Comparison of ENCODE assay signal across 13 cellular contexts in the genomic region with DNA sequence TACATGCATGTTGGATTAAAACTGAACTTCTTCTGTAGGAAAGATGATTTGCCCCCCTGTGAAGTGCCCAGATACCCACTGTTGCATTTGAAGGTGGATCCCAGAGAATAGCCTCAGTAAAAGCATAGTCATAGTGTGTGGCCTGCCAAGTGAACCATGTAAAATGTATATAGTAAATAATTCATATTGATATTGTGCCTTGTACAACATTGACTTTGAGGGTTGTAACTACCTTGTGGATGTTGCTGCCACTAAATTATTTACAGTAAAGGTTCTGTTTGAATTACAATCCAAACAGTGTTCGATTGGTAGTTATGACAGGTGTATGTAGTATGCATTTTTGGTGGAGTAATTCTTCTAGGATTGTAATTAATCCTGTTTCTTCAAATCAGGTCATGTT. TPM values are rescaled to one million over a fixed set of nuclear protein-coding genes. Genes with fewer than 3 reads are reported as not detected.
DNase-seq lines count a peak whose midpoint lies in the region; ATAC-seq and TF ChIP-seq lines count a peak whose summit lies in the region.
"Had no signal": no experiment of that assay in that cellular context is flagged by ENCODE, and none has a peak within 500 bp of the region (broad histone marks: within the 10 kb centered on the region; RNA-seq: fewer than 3 reads in every experiment).

No MANE protein-coding gene starts in this region.

- WGBS in heart right ventricle, 2 donors, result 96 to 100% methylated on average over 1 of the region's 1 CpG
- WGBS in right cardiac atrium, result 98% methylated on average over 1 of the region's 1 CpG
- 53 to 89% methylated on average over 1 of the region's 1 CpG for WGBS in gastroesophageal sphincter (ENCODE audit: low coverage in 1 of 2), 2 donors

- no peak overlapping the region for H3K4me3 ChIP-seq in heart right ventricle
- no peak overlapping the region for H3K4me3 ChIP-seq in right cardiac atrium (ENCODE audit: low read length)
- no peak overlapping the region for H3K4me3 ChIP-seq in PC-9
- H3K4me3 ChIP-seq in gastroesophageal sphincter, result no peak overlapping the region
- H3K4me3 ChIP-seq: colonic mucosa had no signal

- H4K20me1 ChIP-seq in PC-9 (ENCODE audit: insufficient read depth), result no peaks in the 10 kb centered on the region

- no peak for TF ChIP-seq EP300 in gastroesophageal sphincter (IDR thresholded peaks at IDR 0.05)

- CTCF ChIA-PET in PC-9 (lab: Charles Lee), result no interaction called here

- peak overlapping the region; percentile 90 for H3K27ac Mint-ChIP-seq in type B pancreatic cell

- no peaks in the 10 kb centered on the region for H3K27me3 Mint-ChIP-seq in type B pancreatic cell

- no peak for TF ChIP-seq POLR2A in gastroesophageal sphincter (IDR thresholded peaks at IDR 0.05)

- H3K79me2 ChIP-seq in PC-9 (ENCODE audit: low read depth), result no peaks in the 10 kb centered on the region
- H3K79me2 ChIP-seq: parathyroid adenoma had no signal

- H3K9me2 ChIP-seq in PC-9 (ENCODE audit: insufficient read depth), result no peaks in the 10 kb centered on the region

- H3K4me2 ChIP-seq in PC-9, result 0 out of 2 replicates have a peak overlapping the region, but pooled peaks have one; percentile 68

- H3K9me3 Mint-ChIP-seq in type B pancreatic cell, result no peaks in the 10 kb centered on the region

- peaks cover 48% of the 10 kb centered on the region for H3K4me1 Mint-ChIP-seq in type B pancreatic cell (ENCODE audit: unreplicated experiment)

- BruUV-seq in PC-9 (replicated peaks; lab: Mats Ljungman, UMichigan), result no TSS peak

- POLR2A ChIA-PET in PC-9 (lab: Charles Lee; ENCODE audit: unreplicated experiment), result no interaction called here

- peaks cover 16 to 74% (median 64%) of the 10 kb centered on the region in 9 donors for H3K4me1 ChIP-seq in heart right ventricle
- peaks cover 21% of the 10 kb centered on the region for H3K4me1 ChIP-seq in right cardiac atrium (ENCODE audit: control insufficient read depth, insufficient read depth, low read length)
- H3K4me1 ChIP-seq in PC-9 (replicated peaks; ENCODE audit: insufficient read depth), result peaks cover 24% of the 10 kb centered on the region
- peaks cover 6 to 75% (median 34%) of the 10 kb centered on the region in 3 donors for H3K4me1 ChIP-seq in gastroesophageal sphincter
- H3K4me1 ChIP-seq: parathyroid adenoma had no signal

- H3K36me3 ChIP-seq in heart right ventricle (peaks cover 0 to 8% (median 0%) of the 10 kb centered on the region in 9 donors), PC-9 (ENCODE audit: low read depth) (no peaks in the 10 kb centered on the region), gastroesophageal sphincter (peaks cover 0 to 7% of the 10 kb centered on the region in 2 donors)
- H3K36me3 ChIP-seq: colonic mucosa had no signal

- intact Hi-C loops in heart right ventricle (cut with DNase I), result loop anchor here in 4 of 10 donors (5.0 to 10.0 kb wide), 4 partner anchors 49 to 79 kb away; no protein-coding TSS in a partner anchor
- intact Hi-C loops in right cardiac atrium (cut with DNase I), result no loop called here
- intact Hi-C loops in PC-9 (cut with micrococcal nuclease; ENCODE audit: unreplicated experiment), result no loop called here

- peaks cover 21% of the 10 kb centered on the region for H3F3A ChIP-seq in PC-9 (ENCODE audit: insufficient read depth, low read depth)

- H3K36me3 Mint-ChIP-seq in type B pancreatic cell, result peaks cover 6% of the 10 kb centered on the region

- H3K27me3 ChIP-seq in heart right ventricle, result no peaks in the 10 kb centered on the region
- H3K27me3 ChIP-seq in right cardiac atrium (ENCODE audit: control insufficient read depth, insufficient read depth), result no peaks in the 10 kb centered on the region
- H3K27me3 ChIP-seq in PC-9 (ENCODE audit: insufficient read depth, low read depth), result no peaks in the 10 kb centered on the region
- no peaks in the 10 kb centered on the region for H3K27me3 ChIP-seq in gastroesophageal sphincter
- H3K27me3 ChIP-seq: colonic mucosa had no signal

- H3K27ac ChIP-seq in heart right ventricle, result peak overlapping the region in 6 of 10 donors; percentile 75 to 86 (median 82)
- H3K27ac ChIP-seq in right cardiac atrium (ENCODE audit: low read length), result no peak overlapping the region
- H3K27ac ChIP-seq in PC-9, result peak overlapping the region; percentile 50
- peak overlapping the region in 3 of 4 donors; percentile 66 to 88 (median 80) for H3K27ac ChIP-seq in gastroesophageal sphincter
- H3K27ac ChIP-seq: colonic mucosa, parathyroid adenoma had no signal

- no peak overlapping the region for H2AFZ ChIP-seq in PC-9
- H2AFZ ChIP-seq: parathyroid adenoma had no signal

- in situ Hi-C loops in GM13976 (cut with MboI; ENCODE audit: low sequenced_read_pairs, unreplicated experiment), result no loop called here

- H3K9me3 ChIP-seq in heart right ventricle (no peaks in the 10 kb centered on the region), right cardiac atrium (ENCODE audit: control insufficient read depth, low read length) (no peaks in the 10 kb centered on the region), PC-9 (ENCODE audit: insufficient read depth, low read depth) (no peaks in the 10 kb centered on the region), gastroesophageal sphincter (no peaks in the 10 kb centered on the region)
- H3K9me3 ChIP-seq: colonic mucosa had no signal

- TF ChIP-seq CTCF in heart right ventricle (IDR thresholded peaks at IDR 0.05), result no peak
- no peak for TF ChIP-seq CTCF in PC-9 (conservative IDR thresholded peaks at IDR 0.05)
- no peak for TF ChIP-seq CTCF in gastroesophageal sphincter (IDR thresholded peaks at IDR 0.05)
- no peak for TF ChIP-seq CTCF in type B pancreatic cell (conservative IDR thresholded peaks at IDR 0.05)
- no peak for TF ChIP-seq CTCF in GM13976 (IDR thresholded peaks at IDR 0.05; ENCODE audit: borderline replicate concordance, control extremely low read depth, extremely low read depth, insufficient read depth, missing control alignments)

- ATAC-seq in heart right ventricle (no peak), right cardiac atrium (no peak), gastroesophageal sphincter (no peak), GM19023 (IDR thresholded peaks at IDR 0.05; ENCODE audit: unreplicated experiment) (no peak)

- DNase-seq in heart right ventricle, result no peak
- no peak for DNase-seq in right cardiac atrium
- DNase-seq in PC-9, result no peak
- no peak for DNase-seq in type B pancreatic cell (ENCODE audit: extremely low spot score, unreplicated experiment)
- no peak for DNase-seq in GM13976 (ENCODE audit: low spot score)
- no peak for DNase-seq in AG20443 (ENCODE audit: low spot score)
- DNase-seq: colonic mucosa; GF-D8; NCI-H2171 treated with DMSO at 0.1 percent for 48 hours; stimulated activated CD8-positive, alpha-beta memory T cell treated with anti-CD3 and anti-CD28 coated beads, Interleukin-4, amount 100 ng/mL, for 48 hours had no signal

- no peak overlapping the region for H3K4me3 Mint-ChIP-seq in type B pancreatic cell

RNA-seq across cellular contexts. Expression of a gene that starts 19.2 kb away (rescaled TPM):
- total RNA-seq in heart right ventricle (10 to 100 TPM in 9 of 10 donors, 1 to 10 TPM in 1; 9.1 to 33.6 (median 20.0) TPM), right cardiac atrium (10 to 100 TPM in 3 of 4 donors, 1 to 10 TPM in 1; 9.0 to 13.3 (median 11.3) TPM), PC-9 (2021) (3.8 and 6.0 TPM in 2 replicates), gastroesophageal sphincter (10 to 100 TPM; 14.2 to 24.0 (median 18.4) TPM), type B pancreatic cell (ENCODE audit: low replicate concordance) (5.4 and 21.3 TPM in 2 replicates)
- polyA plus RNA-seq in heart right ventricle (1 to 10 TPM; 2.7 to 3.7 TPM), right cardiac atrium (4.6 TPM)
